10 cellular contexts compared by ENCODE assay signal in genomic region chr3:57559526-57559925, GRCh38. TPM values are rescaled to one million over a fixed set of nuclear protein-coding genes. Genes with fewer than 3 reads are reported as not detected.
A peak's percentile ranks its signal among the peaks of the same experiment; 100 is the strongest.
DNase-seq lines count a peak whose midpoint lies in the region; ATAC-seq, FAIRE-seq and TF ChIP-seq lines count a peak whose summit lies in the region.
"Had no signal": no experiment of that assay in that cellular context is flagged by ENCODE, and none has a peak within 500 bp of the region (broad histone marks: within the 10 kb centered on the region; RNA-seq: fewer than 3 reads in every experiment).

No MANE protein-coding gene starts in this region.

- H3K9me3 ChIP-seq in endothelial cell of umbilical vein (replicated peaks; ENCODE audit: control insufficient read depth, insufficient read depth, low read length), result no peaks in the 10 kb centered on the region

- H3K9me1 ChIP-seq in endothelial cell of umbilical vein (replicated peaks; ENCODE audit: control insufficient read depth, extremely low read depth, insufficient read depth, low read length), result no peaks in the 10 kb centered on the region

- ATAC-seq in activated naive CD4-positive, alpha-beta T cell treated with anti-CD3 and anti-CD28 coated beads, Interleukin-2, amount 50 U/mL, for 72 hours, result no peak
- no peak for ATAC-seq in stimulated activated effector memory CD8-positive, alpha-beta T cell treated with anti-CD3 and anti-CD28 coated beads, Interleukin-12 subunit alpha, Interleukin-12 subunit beta, amount 100 ng/mL, for 72 hours

- no peak overlapping the region for H3K27ac ChIP-seq in endothelial cell of umbilical vein (ENCODE audit: insufficient read depth, low read depth, low read length)
- H3K27ac ChIP-seq: C4-2B had no signal

- H3K9me3 Mint-ChIP-seq in activated naive CD4-positive, alpha-beta T cell treated with anti-CD3 and anti-CD28 coated beads, Interleukin-2, amount 10 ng/mL, durations not matched to agents 7 days and 5 days, result no peaks in the 10 kb centered on the region
- no peaks in the 10 kb centered on the region for H3K9me3 Mint-ChIP-seq in activated naive CD4-positive, alpha-beta T cell treated with anti-CD3 and anti-CD28 coated beads, Interleukin-2, amount 50 U/mL, for 72 hours
- no peaks in the 10 kb centered on the region for H3K9me3 Mint-ChIP-seq in stimulated activated effector memory CD8-positive, alpha-beta T cell treated with anti-CD3 and anti-CD28 coated beads, Interleukin-12 subunit alpha, Interleukin-12 subunit beta, amount 100 ng/mL, for 72 hours

- no peak for DNase-seq in activated naive CD4-positive, alpha-beta T cell treated with anti-CD3 and anti-CD28 coated beads, Interleukin-2, amount 10 ng/mL, durations not matched to agents 7 days and 5 days
- no peak for DNase-seq in activated naive CD4-positive, alpha-beta T cell treated with anti-CD3 and anti-CD28 coated beads, Interleukin-2, amount 50 U/mL, for 72 hours (ENCODE audit: low spot score in 2 of 2)
- DNase-seq in RKO (ENCODE audit: low spot score) (peak; percentile 79), endothelial cell of umbilical vein (ENCODE audit: low read depth, low spot score) (no peak), posterior cingulate gyrus (no peak), SHP77 treated with DMSO at 0.1 percent for 48 hours (lab: John Stamatoyannopoulos, UW) (no peak)
- DNase-seq in stimulated activated effector memory CD8-positive, alpha-beta T cell treated with anti-CD3 and anti-CD28 coated beads, Interleukin-12 subunit alpha, Interleukin-12 subunit beta, amount 100 ng/mL, for 72 hours (ENCODE audit: low spot score in 2 of 2), result no peak
- no peak for DNase-seq in effector CD4-positive, alpha-beta T cell
- DNase-seq: NCI-H1417 had no signal

- H3K36me3 ChIP-seq in endothelial cell of umbilical vein (ENCODE audit: control insufficient read depth in 2 of 2, extremely low read depth in 1 of 2, insufficient read depth in 2 of 2, low read length in 2 of 2), result no peaks in the 10 kb centered on the region

- no peak for TF ChIP-seq CTCF in endothelial cell of umbilical vein (IDR thresholded peaks at IDR 0.05; ENCODE audit: extremely low read depth in 1 of 2, insufficient read depth in 1 of 2, low read depth in 1 of 2, low read length in 2 of 2)

- peak overlapping the region; percentile 9 for H3K4me3 Mint-ChIP-seq in activated naive CD4-positive, alpha-beta T cell treated with anti-CD3 and anti-CD28 coated beads, Interleukin-2, amount 10 ng/mL, durations not matched to agents 7 days and 5 days
- peak overlapping the region; percentile 73 for H3K4me3 Mint-ChIP-seq in stimulated activated effector memory CD8-positive, alpha-beta T cell treated with anti-CD3 and anti-CD28 coated beads, Interleukin-12 subunit alpha, Interleukin-12 subunit beta, amount 100 ng/mL, for 72 hours

- CTCF ChIA-PET in activated naive CD4-positive, alpha-beta T cell treated with anti-CD3 and anti-CD28 coated beads, Interleukin-2, amount 10 ng/mL, durations not matched to agents 7 days and 5 days (lab: Charles Lee), result interaction anchor here (1.8 kb wide), 1 partner anchor 162 kb away, joined by 5 read pairs; no protein-coding TSS in a partner anchor
- CTCF ChIA-PET in endothelial cell of umbilical vein (lab: Charles Lee), result no interaction called here

- POLR2A ChIA-PET in endothelial cell of umbilical vein (lab: Charles Lee), result no interaction called here

- BruUV-seq in endothelial cell of umbilical vein (replicated peaks; lab: Mats Ljungman, UMichigan), result TSS peak; percentile 0

- dilution Hi-C loops in endothelial cell of umbilical vein (cut with MboI; ENCODE audit: extremely low pct_ligation_motif_present, low sequenced_read_pairs), result no loop called here

- no peaks in the 10 kb centered on the region for H3K27me3 Mint-ChIP-seq in activated naive CD4-positive, alpha-beta T cell treated with anti-CD3 and anti-CD28 coated beads, Interleukin-2, amount 10 ng/mL, durations not matched to agents 7 days and 5 days

- H3K4me2 ChIP-seq in endothelial cell of umbilical vein (ENCODE audit: insufficient read depth, low read length), result peak overlapping the region; percentile 61

- H3K4me1 ChIP-seq in endothelial cell of umbilical vein (ENCODE audit: control insufficient read depth, extremely low read depth, insufficient read depth, low read length), result peaks cover 21% of the 10 kb centered on the region

- TF ChIP-seq POLR2A in endothelial cell of umbilical vein (IDR thresholded peaks at IDR 0.05; ENCODE audit: low read depth, low read length), result no peak

- H3K79me2 ChIP-seq in endothelial cell of umbilical vein (ENCODE audit: control insufficient read depth, insufficient read depth, low read length), result peaks cover 49% of the 10 kb centered on the region

- no peak overlapping the region for H2AFZ ChIP-seq in endothelial cell of umbilical vein (ENCODE audit: low read depth, low read length)

- H3K27ac Mint-ChIP-seq in activated naive CD4-positive, alpha-beta T cell treated with anti-CD3 and anti-CD28 coated beads, Interleukin-2, amount 10 ng/mL, durations not matched to agents 7 days and 5 days, result peak overlapping the region; percentile 19
- H3K27ac Mint-ChIP-seq in activated naive CD4-positive, alpha-beta T cell treated with anti-CD3 and anti-CD28 coated beads, Interleukin-2, amount 50 U/mL, for 72 hours, result no peak overlapping the region
- no peak overlapping the region for H3K27ac Mint-ChIP-seq in stimulated activated effector memory CD8-positive, alpha-beta T cell treated with anti-CD3 and anti-CD28 coated beads, Interleukin-12 subunit alpha, Interleukin-12 subunit beta, amount 100 ng/mL, for 72 hours

- H3K36me3 Mint-ChIP-seq in activated naive CD4-positive, alpha-beta T cell treated with anti-CD3 and anti-CD28 coated beads, Interleukin-2, amount 10 ng/mL, durations not matched to agents 7 days and 5 days, result peaks cover 39% of the 10 kb centered on the region
- peaks cover 27 to 55% of the 10 kb centered on the region in 2 donors for H3K36me3 Mint-ChIP-seq in activated naive CD4-positive, alpha-beta T cell treated with anti-CD3 and anti-CD28 coated beads, Interleukin-2, amount 50 U/mL, for 72 hours
- H3K36me3 Mint-ChIP-seq in stimulated activated effector memory CD8-positive, alpha-beta T cell treated with anti-CD3 and anti-CD28 coated beads, Interleukin-12 subunit alpha, Interleukin-12 subunit beta, amount 100 ng/mL, for 72 hours, result peaks cover 87% of the 10 kb centered on the region

- H4K20me1 ChIP-seq in endothelial cell of umbilical vein (replicated peaks; ENCODE audit: control insufficient read depth, extremely low read depth, insufficient read depth, low read length), result no peaks in the 10 kb centered on the region

- intact Hi-C loops in endothelial cell of umbilical vein (cut with micrococcal nuclease), result loop anchor here (5.0 to 10.0 kb wide), 2 partner anchors 385 to 457 kb away; no protein-coding TSS in a partner anchor
- intact Hi-C loops in posterior cingulate gyrus (cut with DNase I), result no loop called here

- no peak overlapping the region for H3K4me3 ChIP-seq in endothelial cell of umbilical vein (replicated peaks in 1 of 3; ENCODE audit: insufficient read depth in 1 of 3, low read depth in 1 of 3, low read length in 3 of 3)

- no peaks in the 10 kb centered on the region for H3K27me3 ChIP-seq in endothelial cell of umbilical vein (ENCODE audit: control insufficient read depth in 2 of 2, insufficient read depth in 2 of 2, low read length in 2 of 2)

- H3K9ac ChIP-seq in endothelial cell of umbilical vein (replicated peaks; ENCODE audit: extremely low read depth, insufficient read depth, low read length), result no peak overlapping the region

- peaks cover 48% of the 10 kb centered on the region for H3K4me1 Mint-ChIP-seq in activated naive CD4-positive, alpha-beta T cell treated with anti-CD3 and anti-CD28 coated beads, Interleukin-2, amount 10 ng/mL, durations not matched to agents 7 days and 5 days
- peaks cover 29% of the 10 kb centered on the region for H3K4me1 Mint-ChIP-seq in stimulated activated effector memory CD8-positive, alpha-beta T cell treated with anti-CD3 and anti-CD28 coated beads, Interleukin-12 subunit alpha, Interleukin-12 subunit beta, amount 100 ng/mL, for 72 hours

- FAIRE-seq in endothelial cell of umbilical vein (lab: Jason Lieb, UNC), result no peak

RNA-seq across cellular contexts. Expression of gene PDE12, which starts 3.5 kb away (rescaled TPM):
- total RNA-seq in activated naive CD4-positive, alpha-beta T cell treated with anti-CD3 and anti-CD28 coated beads, Interleukin-2, amount 50 U/mL, for 72 hours, result 10 to 100 TPM; 19.0 to 28.7 TPM
- 19.0 and 20.4 TPM in 2 replicates for total RNA-seq in endothelial cell of umbilical vein
- polyA plus RNA-seq in endothelial cell of umbilical vein, result 12.7 and 12.8 TPM in 2 replicates
- 8.8 and 9.2 TPM in 2 replicates for polyA plus RNA-seq in endothelial cell of umbilical vein (2011; cell fraction: cytosol; rRNA removed)
- 6.6 and 7.7 TPM in 2 replicates for polyA plus RNA-seq in endothelial cell of umbilical vein (2011; cell fraction: nucleus; rRNA removed)
- 9.7 and 12.3 TPM in 2 replicates for polyA plus RNA-seq in endothelial cell of umbilical vein (2012)
- 27.7 and 32.5 TPM in 2 replicates for polyA minus RNA-seq in endothelial cell of umbilical vein
- 30.6 TPM for polyA minus RNA-seq in endothelial cell of umbilical vein (2011; cell fraction: cytosol; rRNA and poly(A)+ RNA removed)
- polyA minus RNA-seq in endothelial cell of umbilical vein (2011; cell fraction: nucleus; rRNA and poly(A)+ RNA removed), result 16.1 and 17.5 TPM in 2 replicates

RNA-seq across cellular contexts. Expression of gene DNAH12, which starts 15.4 kb away (rescaled TPM):
- total RNA-seq in activated naive CD4-positive, alpha-beta T cell treated with anti-CD3 and anti-CD28 coated beads, Interleukin-2, amount 50 U/mL, for 72 hours, result under 1 TPM; 0.04 to 0.05 TPM
- 0.20 TPM in 1 of 2 replicates, not detected in the other for total RNA-seq in endothelial cell of umbilical vein
- 0.06 and 0.10 TPM in 2 replicates for polyA plus RNA-seq in endothelial cell of umbilical vein
- polyA plus RNA-seq in endothelial cell of umbilical vein (2011; cell fraction: cytosol; rRNA removed), result 0.01 and 0.04 TPM in 2 replicates
- 0.18 and 0.29 TPM in 2 replicates for polyA plus RNA-seq in endothelial cell of umbilical vein (2011; cell fraction: nucleus; rRNA removed)
- 0.15 TPM in 1 of 2 replicates, not detected in the other for polyA plus RNA-seq in endothelial cell of umbilical vein (2012)
- polyA minus RNA-seq in endothelial cell of umbilical vein, result 0.12 and 0.17 TPM in 2 replicates
- polyA minus RNA-seq in endothelial cell of umbilical vein (2011; cell fraction: cytosol; rRNA and poly(A)+ RNA removed), result not detected
- 0.48 and 0.87 TPM in 2 replicates for polyA minus RNA-seq in endothelial cell of umbilical vein (2011; cell fraction: nucleus; rRNA and poly(A)+ RNA removed)

RNA-seq across cellular contexts. Expression of gene ARF4, which starts 37.6 kb away (rescaled TPM):
- total RNA-seq in activated naive CD4-positive, alpha-beta T cell treated with anti-CD3 and anti-CD28 coated beads, Interleukin-2, amount 50 U/mL, for 72 hours, result 10 to 100 TPM; 51.7 to 75.5 TPM
- 243 and 249 TPM in 2 replicates for total RNA-seq in endothelial cell of umbilical vein
- polyA plus RNA-seq in endothelial cell of umbilical vein, result 221 and 239 TPM in 2 replicates
- polyA plus RNA-seq in endothelial cell of umbilical vein (2011; cell fraction: cytosol; rRNA removed), result 242 and 277 TPM in 2 replicates
- polyA plus RNA-seq in endothelial cell of umbilical vein (2011; cell fraction: nucleus; rRNA removed), result 116 and 136 TPM in 2 replicates
- 233 and 343 TPM in 2 replicates for polyA plus RNA-seq in endothelial cell of umbilical vein (2012)
- polyA minus RNA-seq in endothelial cell of umbilical vein, result 602 and 710 TPM in 2 replicates
- 74.9 TPM for polyA minus RNA-seq in endothelial cell of umbilical vein (2011; cell fraction: cytosol; rRNA and poly(A)+ RNA removed)
- 177 and 235 TPM in 2 replicates for polyA minus RNA-seq in endothelial cell of umbilical vein (2011; cell fraction: nucleus; rRNA and poly(A)+ RNA removed)
